In genomic region chr3:113783463-113783862, GRCh38 we compare ENCODE assay signal across 8 cellular contexts. TPM values are rescaled to one million over a fixed set of nuclear protein-coding genes. Genes with fewer than 3 reads are reported as not detected.
A peak's percentile ranks its signal among the peaks of the same experiment; 100 is the strongest.
DNase-seq lines count a peak whose midpoint lies in the region; ATAC-seq and TF ChIP-seq lines count a peak whose summit lies in the region.

No MANE protein-coding gene starts in this region.

- no peak overlapping the region for H4K8ac ChIP-seq in mesenchymal stem cell (ENCODE audit: low read length)

- no peak overlapping the region for H2AK5ac ChIP-seq in mesenchymal stem cell (ENCODE audit: low read length, severe bottlenecking)

- H3K4me1 Mint-ChIP-seq in T-helper 17 cell: peaks cover 2% of the 10 kb centered on the region

- H3K9ac ChIP-seq in mesenchymal stem cell (ENCODE audit: low read length): peak overlapping the region; percentile 94

- no peak overlapping the region for H2BK12ac ChIP-seq in mesenchymal stem cell (ENCODE audit: low read length in 2 of 2)

- H3K27ac Mint-ChIP-seq in T-helper 17 cell: no peak overlapping the region

- no peak overlapping the region for H3K4me3 ChIP-seq in mesenchymal stem cell (ENCODE audit: insufficient read depth in 1 of 2, low read depth in 1 of 2, low read length in 2 of 2)

- no peak overlapping the region for H2AFZ ChIP-seq in mesenchymal stem cell (ENCODE audit: low read depth, low read length)

- H4K91ac ChIP-seq in mesenchymal stem cell (ENCODE audit: low read length): no peak overlapping the region

- H3K36me3 ChIP-seq in mesenchymal stem cell (ENCODE audit: control insufficient read depth in 1 of 2, insufficient read depth in 2 of 2, low read depth in 1 of 2, low read length in 2 of 2): peaks cover 5 to 62% of the 10 kb centered on the region in 2 experiments

- ATAC-seq in HG02938 (IDR thresholded peaks at IDR 0.05; ENCODE audit: unreplicated experiment): peak; percentile 88
- ATAC-seq in T-helper 17 cell: peak; percentile 25

- no peak overlapping the region for H3K23ac ChIP-seq in mesenchymal stem cell (ENCODE audit: low read length in 2 of 2)

- H3K4me3 Mint-ChIP-seq in T-helper 17 cell: no peak overlapping the region

- no peak overlapping the region for H2BK120ac ChIP-seq in mesenchymal stem cell (ENCODE audit: low read depth, low read length)

- H3K36me3 Mint-ChIP-seq in T-helper 17 cell (ENCODE audit: low read depth): peaks cover 4% of the 10 kb centered on the region

- H3K4ac ChIP-seq in mesenchymal stem cell (ENCODE audit: low read depth in 1 of 2, low read length in 2 of 2): no peak overlapping the region

- no peak overlapping the region for H3K27ac ChIP-seq in mesenchymal stem cell (ENCODE audit: low read length, poor library complexity, severe bottlenecking)

- H3K9me3 ChIP-seq in T-helper 17 cell (ENCODE audit: control insufficient read depth, low read length, poor library complexity, severe bottlenecking) (no peaks in the 10 kb centered on the region), mesenchymal stem cell (ENCODE audit: control insufficient read depth, low read length) (no peaks in the 10 kb centered on the region)

- DNase-seq in GM10248 (ENCODE audit: extremely low spot score) (peak; percentile 45), T-helper 17 cell (no peak), mesenchymal stem cell (peak; percentile 98), NCI-H1436 treated with DMSO at 0.1 percent for 48 hours (lab: John Stamatoyannopoulos, UW) (no peak), anterior cingulate cortex (lab: John Stamatoyannopoulos, UW) (no peak), mucosa of gallbladder (ENCODE audit: low spot score) (no peak)
- DNase-seq in activated CD8-positive, alpha-beta memory T cell treated with anti-CD3 and anti-CD28 coated beads, Interleukin-2, amount 50 U/mL, for 4 hours: no peak

- no peaks in the 10 kb centered on the region for H3K27me3 Mint-ChIP-seq in T-helper 17 cell

- H3K14ac ChIP-seq in mesenchymal stem cell (ENCODE audit: low read length in 2 of 2): no peak overlapping the region

- H2BK5ac ChIP-seq in mesenchymal stem cell (ENCODE audit: low read depth, low read length, poor library complexity, severe bottlenecking): no peak overlapping the region

- no peaks in the 10 kb centered on the region for H3K27me3 ChIP-seq in mesenchymal stem cell (ENCODE audit: control insufficient read depth in 1 of 2, insufficient read depth in 1 of 2, low read length in 2 of 2)

- no peaks in the 10 kb centered on the region for H3K4me1 ChIP-seq in mesenchymal stem cell (ENCODE audit: control insufficient read depth, insufficient read depth, low read depth, low read length)

- no peak overlapping the region for H3K4me2 ChIP-seq in mesenchymal stem cell (ENCODE audit: low read length, poor library complexity, severe bottlenecking)

- TF ChIP-seq CTCF in GM10248 (IDR thresholded peaks at IDR 0.05; ENCODE audit: control extremely low read depth, extremely low read depth, low read depth, missing control alignments): no peak

- CTCF ChIA-PET in GM10248 (lab: Yijun Ruan, JAX): interaction anchor here (0.9 to 2.0 kb wide), 4 partner anchors 11 to 47 kb away, joined by 3 to 6 read pairs (median 5); no protein-coding TSS in a partner anchor

- H3K18ac ChIP-seq in mesenchymal stem cell (ENCODE audit: low read depth in 1 of 2, low read length in 2 of 2): no peak overlapping the region

- no peak overlapping the region for H2BK15ac ChIP-seq in mesenchymal stem cell (ENCODE audit: low read depth, poor library complexity, severe bottlenecking)

- no peaks in the 10 kb centered on the region for H3K79me1 ChIP-seq in mesenchymal stem cell (replicated peaks; ENCODE audit: low read length, poor library complexity, severe bottlenecking)

- POLR2A ChIA-PET in GM10248 (lab: Yijun Ruan, JAX): interaction anchor here (0.9 kb wide), 1 partner anchor 37 kb away, joined by 7 read pairs; the partner anchor contains the start of genes ATP6V1A and NAA50

RNA-seq across cellular contexts. Expression of gene ATP6V1A, which starts 36.6 kb away (rescaled TPM):
- total RNA-seq in T-helper 17 cell (10 to 100 TPM; 15.1 to 18.3 TPM), mucosa of gallbladder (81.5 TPM)
- polyA plus RNA-seq in mesenchymal stem cell (2013, experiment 1 of 2): 35.5 TPM
- polyA plus RNA-seq in mesenchymal stem cell (2013, experiment 2 of 2): 35.2 TPM

RNA-seq across cellular contexts. Expression of gene NAA50, which starts 37.4 kb away (rescaled TPM):
- 10 to 100 TPM; 44.8 to 49.4 TPM for total RNA-seq in T-helper 17 cell
- polyA plus RNA-seq in mesenchymal stem cell (2013, experiment 1 of 2): 91.6 TPM
- polyA plus RNA-seq in mesenchymal stem cell (2013, experiment 2 of 2): 92.9 TPM
- 78.6 TPM for total RNA-seq in mucosa of gallbladder

RNA-seq across cellular contexts. Expression of gene GRAMD1C, which starts 55.1 kb away (rescaled TPM):
- total RNA-seq in T-helper 17 cell (1 to 10 TPM in 1 of 2 donors, under 1 TPM in 1; 0.08 to 1.2 TPM), mucosa of gallbladder (8.2 TPM)
- polyA plus RNA-seq in mesenchymal stem cell (2013, experiment 1 of 2): 8.9 TPM
- 6.8 TPM for polyA plus RNA-seq in mesenchymal stem cell (2013, experiment 2 of 2)

Comparison
In these comparisons a context has a peak if more than half of its experiments do, and no peak if none do; other contexts are left out.
1. DNase-seq: peak in GM10248 (single experiment) and mesenchymal stem cell (single experiment); none in T-helper 17 cell (0 of 3), NCI-H1436 treated with DMSO at 0.1 percent for 48 hours (single experiment), anterior cingulate cortex (0 of 58), activated CD8-positive, alpha-beta memory T cell treated with anti-CD3 and anti-CD28 coated beads, Interleukin-2, amount 50 U/mL, for 4 hours (single experiment) and mucosa of gallbladder (single experiment).